23 cellular contexts compared by ENCODE assay signal in genomic region chr15:80562846-80563245, GRCh38.
DNase-seq lines count a peak whose midpoint lies in the region; ATAC-seq and TF ChIP-seq lines count a peak whose summit lies in the region.
"Had no signal": no experiment of that assay in that cellular context is flagged by ENCODE, and none has a peak within 500 bp of the region (broad histone marks: within the 10 kb centered on the region; RNA-seq: fewer than 3 reads in every experiment).

No MANE protein-coding gene starts in this region.

- DNase-seq in G401 (ENCODE audit: low spot score) (peak; percentile 1), NB4 (ENCODE audit: low read depth) (peak; percentile 63), islet precursor cell (peak; percentile 41), natural killer cell (no peak), NCI-H526 treated with DMSO at 0.1 percent for 48 hours (lab: John Stamatoyannopoulos, UW) (no peak), amniotic stem cell (lab: John Stamatoyannopoulos, UW) (no peak)
- DNase-seq: Calu3, DMS153, H9, HFFc6, KG1, MG63, NCI-H1048, NCI-H1694, NCI-H2029 treated with DMSO at 0.1 percent for 48 hours, NCI-H446 treated with DMSO at 0.1 percent for 48 hours, NCI-H526, SHP77 had no signal

- no peak overlapping the region for H3K4me3 Mint-ChIP-seq in natural killer cell
- H3K4me3 Mint-ChIP-seq: GM23338, H9, HFFc6 had no signal

- peaks cover 22 to 40% of the 10 kb centered on the region in 2 donors for H3K27me3 Mint-ChIP-seq in natural killer cell (ENCODE audit: low read depth in 2 of 2)

- no peak for TF ChIP-seq POLR2A in NB4 (IDR thresholded peaks at IDR 0.05; ENCODE audit: extremely low read depth, insufficient read length)

- no peak overlapping the region for H3K27ac Mint-ChIP-seq in natural killer cell
- H3K27ac Mint-ChIP-seq: GM23338, HFFc6 had no signal

- no peaks in the 10 kb centered on the region for H3K36me3 Mint-ChIP-seq in natural killer cell

- no peak overlapping the region for H3K4me3 ChIP-seq in NB4 (ENCODE audit: low read depth, low read length)
- H3K4me3 ChIP-seq: GM23338, MG63 had no signal

- H3K4me1 Mint-ChIP-seq in natural killer cell, result peaks cover 7 to 14% of the 10 kb centered on the region in 2 donors

- H3K27ac ChIP-seq in cingulate gyrus (ENCODE audit: low read depth, low read length), result peak overlapping the region; percentile 60
- H3K27ac ChIP-seq: RWPE1 had no signal

- in situ Hi-C loops in G401 (cut with HindIII; ENCODE audit: low sequenced_read_pairs), result no loop called here

- TF ChIP-seq CTCF in NB4 (IDR thresholded peaks at IDR 0.05; ENCODE audit: low read depth, low read length) (no peak), natural killer cell (IDR thresholded peaks at IDR 0.05) (no peak)

- ATAC-seq in HG03135 (IDR thresholded peaks at IDR 0.05; ENCODE audit: unreplicated experiment), result no peak
- ATAC-seq in natural killer cell, result no peak
- ATAC-seq: GM23338, Panc1 had no signal

- H3K9me3 Mint-ChIP-seq in natural killer cell, result no peaks in the 10 kb centered on the region
- H3K9me3 Mint-ChIP-seq: GM23338, H9, HFFc6 had no signal

- intact Hi-C loops in natural killer cell (cut with micrococcal nuclease), result no loop called here

Comparison
In these comparisons a context has a peak if more than half of its experiments do, and no peak if none do; other contexts are left out.
1. DNase-seq: peak in G401 (single experiment), NB4 (single experiment) and islet precursor cell (single experiment); none in natural killer cell (single experiment), NCI-H526 treated with DMSO at 0.1 percent for 48 hours (single experiment) and amniotic stem cell (single experiment).